22 cellular contexts compared by ENCODE assay signal in the genomic region with DNA sequence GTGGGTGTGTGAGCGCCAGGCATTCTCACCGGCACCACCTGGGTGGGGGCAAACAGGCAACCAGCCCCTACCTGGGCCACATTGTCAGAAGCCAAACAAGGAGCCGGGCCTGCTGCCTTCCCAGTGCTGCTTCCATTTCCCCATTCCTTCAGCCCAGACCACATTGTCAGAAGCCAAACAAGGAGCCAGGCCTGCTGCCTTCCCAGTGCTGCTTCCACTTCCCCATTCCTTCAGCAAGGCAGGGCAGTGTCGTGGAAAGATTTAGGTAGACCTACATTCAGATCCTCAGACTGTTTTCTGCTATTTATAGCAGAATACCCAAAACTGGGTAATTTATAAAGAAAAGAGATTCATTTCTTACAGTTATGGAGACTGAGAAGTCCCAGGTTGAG. TPM values are rescaled to one million over a fixed set of nuclear protein-coding genes. Genes with fewer than 3 reads are reported as not detected.
A peak's percentile ranks its signal among the peaks of the same experiment; 100 is the strongest.
DNase-seq lines count a peak whose midpoint lies in the region; ATAC-seq, FAIRE-seq and TF ChIP-seq lines count a peak whose summit lies in the region.
"Had no signal": no experiment of that assay in that cellular context is flagged by ENCODE, and none has a peak within 500 bp of the region (broad histone marks: within the 10 kb centered on the region; RNA-seq: fewer than 3 reads in every experiment).

No MANE protein-coding gene starts in this region.

- H3K4me1 Mint-ChIP-seq in effector memory CD8-positive, alpha-beta T cell (ENCODE audit: low read depth in 2 of 2), result peaks cover 4 to 5% of the 10 kb centered on the region in 2 donors

- H3K36me3 ChIP-seq in GM12878 (ENCODE audit: control insufficient read depth in 2 of 2, insufficient read depth in 2 of 2, low read length in 1 of 2) (no peaks in the 10 kb centered on the region), mesenchymal stem cell (ENCODE audit: control insufficient read depth in 1 of 2, insufficient read depth in 2 of 2, low read depth in 1 of 2, low read length in 2 of 2) (no peaks in the 10 kb centered on the region), vagina (no peaks in the 10 kb centered on the region)

- DNase-seq in CD1c-positive myeloid dendritic cell (ENCODE audit: extremely low spot score) (peak; percentile 53), MV-4-11 (lab: John Stamatoyannopoulos, UW) (peak; percentile 82), GM12878 (ENCODE audit: low read depth, low spot score) (no peak), mesenchymal stem cell (no peak), vagina (ENCODE audit: extremely low spot score in 2 of 2) (no peak)
- DNase-seq in effector memory CD8-positive, alpha-beta T cell, result no peak
- DNase-seq: GDM1, H7, IMR-90, Karpas-422, NCI-H1105, NCI-H146, NCI-H2029 treated with DMSO at 0.1 percent for 48 hours, NCI-H345, NCI-H524, NCI-H774, OCI-M1 had no signal

- no peak for ATAC-seq in GM12878
- no peak for ATAC-seq in GM18907 (IDR thresholded peaks at IDR 0.05; ENCODE audit: unreplicated experiment)
- no peak for ATAC-seq in effector memory CD8-positive, alpha-beta T cell (replicated peaks)
- ATAC-seq in HG02610 (IDR thresholded peaks at IDR 0.05; ENCODE audit: unreplicated experiment), result no peak
- ATAC-seq: Right ventricle myocardium inferior had no signal

- no peak for TF ChIP-seq RAD21 in GM12878 (IDR thresholded peaks at IDR 0.05; ENCODE audit: insufficient read depth, low read depth, low read length)

- H3K9ac ChIP-seq in GM12878 (ENCODE audit: control insufficient read depth, insufficient read depth, low read length), result no peak overlapping the region
- H3K9ac ChIP-seq in mesenchymal stem cell (ENCODE audit: low read length), result no peak overlapping the region

- H3K23ac ChIP-seq in mesenchymal stem cell (ENCODE audit: low read length in 2 of 2), result no peak overlapping the region

- H3K27me3 ChIP-seq in GM12878 (replicated peaks in 1 of 2; ENCODE audit: control insufficient read depth in 2 of 2, insufficient read depth in 2 of 2, low read length in 1 of 2) (0 out of 4 replicates have a peak, but pooled peaks cover 0 to 2% of the 10 kb centered on the region in 2 experiments), mesenchymal stem cell (ENCODE audit: control insufficient read depth in 1 of 2, insufficient read depth in 1 of 2, low read length in 2 of 2) (peaks cover 0 to 3% of the 10 kb centered on the region in 2 experiments), vagina (no peaks in the 10 kb centered on the region)

- RAD21 ChIA-PET in GM12878 (lab: Charles Lee; ENCODE audit: unreplicated experiment), result no interaction called here

- H2AFZ ChIP-seq in GM12878 (ENCODE audit: control insufficient read depth, low read depth, low read length), result no peak overlapping the region
- no peak overlapping the region for H2AFZ ChIP-seq in mesenchymal stem cell (ENCODE audit: low read depth, low read length)

- H4K20me1 ChIP-seq in GM12878 (ENCODE audit: control insufficient read depth, insufficient read depth), result no peaks in the 10 kb centered on the region

- no peak overlapping the region for H2BK5ac ChIP-seq in mesenchymal stem cell (ENCODE audit: low read depth, low read length, poor library complexity, severe bottlenecking)

- SMC1A ChIA-PET in GM12878 (lab: Charles Lee; ENCODE audit: uncharacterized antibody, unreplicated experiment), result no interaction called here

- no peak overlapping the region for H3K18ac ChIP-seq in mesenchymal stem cell (ENCODE audit: low read depth in 1 of 2, low read length in 2 of 2)

- POLR2A ChIA-PET in GM12878 (lab: Charles Lee), result no interaction called here

- H3K4ac ChIP-seq in mesenchymal stem cell (ENCODE audit: low read depth in 1 of 2, low read length in 2 of 2), result no peak overlapping the region

- no peak overlapping the region for H2BK120ac ChIP-seq in mesenchymal stem cell (ENCODE audit: low read depth, low read length)

- H3K4me1 ChIP-seq in GM12878 (ENCODE audit: control insufficient read depth, insufficient read depth, low read length), result no peaks in the 10 kb centered on the region; the same call in 1 of the 2 replicates
- H3K4me1 ChIP-seq in mesenchymal stem cell (ENCODE audit: control insufficient read depth, insufficient read depth, low read depth, low read length), result no peaks in the 10 kb centered on the region
- no peaks in the 10 kb centered on the region for H3K4me1 ChIP-seq in vagina

- no peak overlapping the region for H2BK12ac ChIP-seq in mesenchymal stem cell (ENCODE audit: low read length in 2 of 2)

- H3K14ac ChIP-seq in mesenchymal stem cell (ENCODE audit: low read length in 2 of 2), result no peak overlapping the region

- TF ChIP-seq EP300 in GM12878 (IDR thresholded peaks at IDR 0.05; ENCODE audit: borderline replicate concordance in 1 of 2, control insufficient read depth in 1 of 2, low read depth in 2 of 2, low read length in 2 of 2), result no peak

- H3K9me3 Mint-ChIP-seq in effector memory CD8-positive, alpha-beta T cell, result no peaks in the 10 kb centered on the region
- H3K9me3 Mint-ChIP-seq: T-helper 1 cell treated with Interleukin-12 subunit alpha and Interleukin-12 subunit beta and Interleukin-4 antibody, amounts not matched to agents 30 μg/mL and 1 μg/mL, for 36 hours had no signal

- no peak overlapping the region for H2AK5ac ChIP-seq in mesenchymal stem cell (ENCODE audit: low read length, severe bottlenecking)

- no peak overlapping the region for H3K4me3 ChIP-seq in GM12878
- no peak overlapping the region for H3K4me3 ChIP-seq in mesenchymal stem cell (ENCODE audit: insufficient read depth in 1 of 2, low read depth in 1 of 2, low read length in 2 of 2)
- no peak overlapping the region for H3K4me3 ChIP-seq in vagina

- no peak overlapping the region for H3K4me3 Mint-ChIP-seq in effector memory CD8-positive, alpha-beta T cell
- H3K4me3 Mint-ChIP-seq: T-helper 1 cell treated with Interleukin-12 subunit alpha and Interleukin-12 subunit beta and Interleukin-4 antibody, amounts not matched to agents 30 μg/mL and 1 μg/mL, for 36 hours had no signal

- 55% methylated on average over 4 of the region's 4 CpGs for WGBS in GM12878 (ENCODE audit: insufficient coverage, insufficient replicate concordance, low lambda C conversion rate, missing lambda C conversion rate)
- WGBS in mesenchymal stem cell, result 94% methylated on average over 3 of the region's 4 CpGs

- TF ChIP-seq CTCF in GM12878 (IDR thresholded peaks at IDR 0.05 in 2 of 3, conservative IDR thresholded peaks at IDR 0.05 in 1 of 3; ENCODE audit: control insufficient read depth in 2 of 3, extremely low read depth in 1 of 3, insufficient read depth in 1 of 3, low read depth in 3 of 3, low read length in 3 of 3), result no peak
- TF ChIP-seq CTCF in vagina (IDR thresholded peaks at IDR 0.05), result no peak

- H3K36me3 Mint-ChIP-seq in effector memory CD8-positive, alpha-beta T cell (ENCODE audit: insufficient read depth), result no peaks in the 10 kb centered on the region

- no peaks in the 10 kb centered on the region for H3K27me3 Mint-ChIP-seq in effector memory CD8-positive, alpha-beta T cell

- TF ChIP-seq POLR2A in GM12878 (IDR thresholded peaks at IDR 0.05; ENCODE audit: low read depth, low read length) (no peak), vagina (IDR thresholded peaks at IDR 0.05) (no peak)

- no peaks in the 10 kb centered on the region for H3K79me2 ChIP-seq in GM12878 (ENCODE audit: control insufficient read depth, insufficient read depth, low read length)

- H4K8ac ChIP-seq in mesenchymal stem cell (ENCODE audit: low read length), result peak overlapping the region; percentile 19

- BruUV-seq in GM12878 (replicated peaks; lab: Mats Ljungman, UMichigan), result no TSS peak

- H3K4me2 ChIP-seq in GM12878 (ENCODE audit: control insufficient read depth, insufficient read depth) (no peak overlapping the region), mesenchymal stem cell (ENCODE audit: low read length, poor library complexity, severe bottlenecking) (no peak overlapping the region)

- in situ Hi-C loops in GM12878 (cut with MboI), result no loop called here

- H3K9me3 ChIP-seq in GM12878 (replicated peaks; ENCODE audit: control insufficient read depth, insufficient read depth, low read length) (no peaks in the 10 kb centered on the region), mesenchymal stem cell (ENCODE audit: control insufficient read depth, low read length) (no peaks in the 10 kb centered on the region), vagina (no peaks in the 10 kb centered on the region)

- no peaks in the 10 kb centered on the region for H3K79me1 ChIP-seq in mesenchymal stem cell (replicated peaks; ENCODE audit: low read length, poor library complexity, severe bottlenecking)

- no peak overlapping the region for H4K91ac ChIP-seq in mesenchymal stem cell (ENCODE audit: low read length)

- CTCF ChIA-PET in GM12878 (lab: Yijun Ruan, JAX), result no interaction called here

- no peak overlapping the region for H3K27ac Mint-ChIP-seq in effector memory CD8-positive, alpha-beta T cell
- H3K27ac Mint-ChIP-seq: T-helper 1 cell treated with Interleukin-12 subunit alpha and Interleukin-12 subunit beta and Interleukin-4 antibody, amounts not matched to agents 30 μg/mL and 1 μg/mL, for 36 hours had no signal

- H2BK15ac ChIP-seq in mesenchymal stem cell (ENCODE audit: low read depth, poor library complexity, severe bottlenecking), result no peak overlapping the region

- no peak for FAIRE-seq in GM12878 (lab: Jason Lieb, UNC)

- intact Hi-C loops in GM12878 (cut with micrococcal nuclease; ENCODE audit: unreplicated experiment), result no loop called here
- intact Hi-C loops in vagina (cut with DNase I), result no loop called here

- no peak overlapping the region for H3K27ac ChIP-seq in GM12878 (ENCODE audit: control insufficient read depth, insufficient read depth)
- H3K27ac ChIP-seq in mesenchymal stem cell (ENCODE audit: low read length, poor library complexity, severe bottlenecking), result no peak overlapping the region
- no peak overlapping the region for H3K27ac ChIP-seq in vagina
- H3K27ac ChIP-seq: C4-2B had no signal

RNA-seq across cellular contexts. Expression of a gene that starts 47.0 kb away (rescaled TPM):
- 16.2 and 21.3 TPM in 2 replicates for total RNA-seq in GM12878 (2013; cell fraction: nucleolus; rRNA removed)
- total RNA-seq in GM12878 (2014; rRNA removed) (68.9 and 85.1 TPM in 2 replicates), GM12878 (2014; rRNA removed; fragmentation: Illumina TruSeq; extraction: Trizol) (25.7 and 31.5 TPM in 2 replicates), GM12878 (2021) (106 and 107 TPM in 2 replicates), vagina (57.2 TPM)
- polyA plus RNA-seq in GM12878 (2011; ENCODE audit: low read depth), result 21.5 TPM
- polyA plus RNA-seq in GM12878 (2011; rRNA removed) (27.6 and 47.2 TPM in 2 replicates), GM12878 (2014; fragmentation: Illumina TruSeq; extraction: Trizol) (8.7 and 31.3 TPM in 2 replicates), GM12878 (2014; fragmentation: Nextera tagmentation; extraction: Ambion mirVana) (1 to 10 TPM; 4.0 to 6.6 TPM), GM12878 (2014; rRNA removed) (99.2 and 126 TPM in 2 replicates), GM12878 (2016; fragmentation: Nextera tagmentation; extraction: Ambion mirVana) (100 to 1,000 TPM in 1 of 2 experiments, 10 to 100 TPM in 1; 96.3 to 114 TPM)
- polyA plus RNA-seq in GM12878 (2011; cell fraction: cytosol; rRNA removed), result 57.7 and 83.4 TPM in 2 replicates
- 55.8 and 67.2 TPM in 2 replicates for polyA plus RNA-seq in GM12878 (2011; cell fraction: nucleus; rRNA removed)
- polyA plus RNA-seq in GM12878 (2012), result 54.9 and 67.3 TPM in 2 replicates
- polyA minus RNA-seq in GM12878 (2011; rRNA and poly(A)+ RNA removed), result 13.5 and 27.4 TPM in 2 replicates
- 21.4 and 25.4 TPM in 2 replicates for polyA minus RNA-seq in GM12878 (2011; cell fraction: cytosol; rRNA and poly(A)+ RNA removed)
- 6.2 and 10.5 TPM in 2 replicates for polyA minus RNA-seq in GM12878 (2011; cell fraction: nucleus; rRNA and poly(A)+ RNA removed)
- polyA plus RNA-seq in mesenchymal stem cell (2013, experiment 1 of 2), result 46.3 TPM
- 45.6 TPM for polyA plus RNA-seq in mesenchymal stem cell (2013, experiment 2 of 2)

Comparison
In these comparisons a context has a peak if more than half of its experiments do, and no peak if none do; other contexts are left out.
1. DNase-seq: peak in CD1c-positive myeloid dendritic cell (single experiment) and MV-4-11 (single experiment); none in GM12878 (single experiment), mesenchymal stem cell (single experiment), effector memory CD8-positive, alpha-beta T cell (0 of 3) and vagina (0 of 2).